ENCODE assay signal across 25 cellular contexts in genomic region chr2:1777156-1777555, GRCh38.
"Had no signal": no experiment of that assay in that cellular context is flagged by ENCODE, and none has a peak within 500 bp of the region (broad histone marks: within the 10 kb centered on the region; RNA-seq: fewer than 3 reads in every experiment).

No MANE protein-coding gene starts in this region.

- H3K27me3 ChIP-seq: gastrocnemius medialis, hepatocyte, left lung, neutrophil, sigmoid colon, testis, tibial artery, upper lobe of left lung had no signal

- H3K4me3 ChIP-seq: gastrocnemius medialis, hepatocyte, left lung, psoas muscle, sigmoid colon, testis, tibial artery, upper lobe of left lung had no signal

- H3K79me2 ChIP-seq: hepatocyte had no signal

- H3K4me1 ChIP-seq: gastrocnemius medialis, left lung, psoas muscle, sigmoid colon, testis had no signal

- H3K9me3 ChIP-seq: gastrocnemius medialis, left lung, neutrophil, psoas muscle, sigmoid colon, testis, tibial artery, upper lobe of left lung had no signal

- H3K4me2 ChIP-seq: hepatocyte had no signal

- H2AFZ ChIP-seq: hepatocyte had no signal

- DNase-seq: effector CD8-positive, alpha-beta T cell; endodermal cell; foreskin fibroblast; gastrocnemius medialis; left cardiac atrium; left lung; mammary epithelial cell; mesendoderm; naive B cell; psoas muscle; right cardiac atrium; sigmoid colon; stimulated activated CD4-positive, alpha-beta T cell treated with anti-CD3 and anti-CD28 coated beads, Interleukin-2, amount 100 ng/mL, for 24 hours; stimulated activated CD4-positive, alpha-beta T cell treated with anti-CD3 and anti-CD28 coated beads, Interleukin-4, amount 100 ng/mL, for 24 hours; stimulated activated naive CD4-positive, alpha-beta T cell treated with Interleukin-2 at 50 U/mL for 16 hours; substantia nigra; testis had no signal

- H3K27ac ChIP-seq: epithelial cell of prostate, gastrocnemius medialis, hepatocyte, left lung, neutrophil, psoas muscle, sigmoid colon, testis, tibial artery, upper lobe of left lung had no signal

- H3K36me3 ChIP-seq: gastrocnemius medialis, left lung, neutrophil, sigmoid colon, tibial artery, upper lobe of left lung had no signal

- ATAC-seq: esophagus mucosa; gastrocnemius medialis; left cardiac atrium; left lung; natural killer cell treated with Interleukin-12 subunit alpha and Interleukin-12 subunit beta and Interleukin-15 and Interleukin-18, amount 100 ng/mL, for 72 hours; psoas muscle; right cardiac atrium; stimulated activated effector memory CD8-positive, alpha-beta T cell treated with anti-CD3 and anti-CD28 coated beads, Interleukin-12 subunit alpha, Interleukin-12 subunit beta, amount 100 ng/mL, for 72 hours had no signal
